ENCODE assay signal across 1 cellular context in the genomic region with DNA sequence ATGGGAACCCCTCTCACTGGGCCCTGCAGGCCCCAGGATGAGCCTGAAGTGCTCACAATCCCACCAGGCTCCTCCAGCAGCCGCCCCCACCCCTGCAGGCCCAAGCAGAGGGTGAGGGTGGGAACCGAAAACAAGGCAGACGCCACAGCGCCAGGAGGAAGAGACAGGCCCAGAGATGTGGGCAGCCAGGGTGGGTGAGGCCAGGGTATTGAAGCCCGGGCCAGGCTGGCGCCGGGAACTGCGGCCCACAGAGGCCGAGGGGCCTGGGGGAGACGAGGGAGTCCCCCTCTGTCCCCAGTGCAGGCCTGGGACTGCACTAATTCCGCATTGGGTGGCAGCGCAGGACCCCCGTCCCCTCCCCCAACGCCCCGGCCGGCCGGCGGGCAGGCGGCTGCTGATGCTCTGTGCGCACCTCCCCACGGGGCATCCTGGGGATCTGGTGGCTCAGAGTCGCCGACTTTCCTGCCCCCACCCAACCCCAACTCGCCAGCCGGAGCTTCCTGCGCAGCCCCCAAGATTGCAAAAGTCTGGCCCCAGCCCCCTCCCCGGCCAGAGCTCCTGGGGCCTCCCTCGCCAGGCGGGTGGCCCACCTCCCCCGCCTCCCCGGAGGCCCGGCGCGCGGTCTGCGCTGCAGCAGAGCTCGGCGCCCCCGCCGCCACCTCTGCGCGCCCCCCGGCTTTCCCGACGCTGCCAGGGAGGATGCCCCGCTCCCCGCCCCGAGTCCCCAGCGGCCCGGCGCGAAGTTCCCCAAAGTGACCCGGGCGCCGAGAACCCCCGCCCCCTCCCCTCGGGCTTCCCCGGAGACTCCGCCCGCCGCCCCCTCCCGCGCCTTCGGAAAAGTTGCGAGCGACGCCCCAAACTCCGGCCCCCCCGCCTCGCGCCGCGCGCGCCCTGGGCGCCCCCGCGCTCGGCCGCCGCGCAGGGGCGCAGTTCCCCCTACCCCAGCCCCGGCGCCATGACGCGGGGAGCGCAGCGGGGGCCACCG.
TF ChIP-seq lines count a peak whose summit lies in the region.

No MANE protein-coding gene starts in this region.

TF ChIP-seq in GM23338, 12 proteins besides CTCF, POLR2A, EP300 and RAD21 (continued from another document):
- TF ChIP-seq EZH2 (IDR thresholded peaks at IDR 0.05; ENCODE audit: low read depth, unreplicated experiment): no peak
- TF ChIP-seq NANOG (IDR thresholded peaks at IDR 0.05; ENCODE audit: borderline replicate concordance): no peak
- no peak for TF ChIP-seq JUNB (IDR thresholded peaks at IDR 0.05; ENCODE audit: unreplicated experiment)
- no peak for TF ChIP-seq STAT1 (IDR thresholded peaks at IDR 0.05; ENCODE audit: unreplicated experiment)
